Comparison of ENCODE assay signal across 13 cellular contexts in the genomic region with DNA sequence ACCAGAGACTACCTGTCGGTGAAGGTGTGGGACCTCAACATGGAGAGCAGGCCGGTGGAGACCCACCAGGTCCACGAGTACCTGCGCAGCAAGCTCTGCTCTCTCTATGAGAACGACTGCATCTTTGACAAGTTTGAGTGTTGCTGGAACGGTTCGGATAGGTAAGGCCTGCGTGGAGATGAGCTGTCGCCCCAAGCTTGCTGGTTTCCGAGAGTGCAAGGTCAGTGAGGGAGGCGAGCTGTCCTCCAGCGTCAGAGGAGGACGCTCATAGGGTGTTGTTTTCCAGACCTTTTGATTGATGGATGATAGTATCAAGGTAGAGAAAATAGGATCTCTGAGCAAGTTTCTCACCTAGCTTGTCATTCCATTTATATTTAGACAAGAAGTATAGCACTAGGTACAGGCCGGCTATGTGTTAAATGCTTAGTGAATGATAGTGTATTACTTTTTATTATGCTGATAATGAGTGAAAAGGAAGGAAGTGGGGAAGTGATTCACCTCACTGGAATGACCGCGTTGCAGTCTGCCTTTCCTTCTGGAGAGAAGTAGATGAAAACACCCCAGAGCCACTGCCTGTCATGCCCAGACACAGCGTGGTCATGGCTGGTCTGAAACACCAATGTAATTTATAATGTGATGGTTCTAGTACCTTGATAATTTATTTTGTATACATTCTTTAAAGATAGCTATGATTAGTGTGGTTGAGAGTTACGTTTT. TPM values are rescaled to one million over a fixed set of nuclear protein-coding genes. Genes with fewer than 3 reads are reported as not detected.
DNase-seq lines count a peak whose midpoint lies in the region; ATAC-seq and TF ChIP-seq lines count a peak whose summit lies in the region.
"Had no signal": no experiment of that assay in that cellular context is flagged by ENCODE, and none has a peak within 500 bp of the region (broad histone marks: within the 10 kb centered on the region; RNA-seq: fewer than 3 reads in every experiment).

No MANE protein-coding gene starts in this region.

- no peak overlapping the region for H3K4me3 Mint-ChIP-seq in osteocyte (ENCODE audit: unreplicated experiment)
- H3K4me3 Mint-ChIP-seq: neural crest cell, T-cell had no signal

- peaks cover 33% of the 10 kb centered on the region for H3K36me3 Mint-ChIP-seq in osteocyte (ENCODE audit: unreplicated experiment)

- DNase-seq in GM23248 (peak; percentile 63), PC-9 (peak in 1 of 2 experiments; percentile 48), dermis microvascular lymphatic vessel endothelial cell (ENCODE audit: low read depth in 2 of 2) (peak; percentile 85 to 95), osteocyte (ENCODE audit: extremely low spot score, unreplicated experiment) (no peak), NCI-H128 (lab: John Stamatoyannopoulos, UW; ENCODE audit: unreplicated experiment) (no peak)
- no peak for DNase-seq in stimulated activated CD4-positive, alpha-beta T cell treated with anti-CD3 and anti-CD28 coated beads, Interleukin-15, amount 100 ng/mL, for 24 hours
- DNase-seq: activated CD8-positive, alpha-beta memory T cell treated with anti-CD3 and anti-CD28 coated beads, Interleukin-2, amount 50 U/mL, for 48 hours; NCI-H510A; stimulated activated CD4-positive, alpha-beta T cell treated with anti-CD3 and anti-CD28 coated beads, Interleukin-4, amount 100 ng/mL, for 24 hours had no signal

- H3K9me3 ChIP-seq in GM23248 (ENCODE audit: low read depth) (no peaks in the 10 kb centered on the region), PC-9 (ENCODE audit: insufficient read depth, low read depth) (no peaks in the 10 kb centered on the region)

- H3K9ac ChIP-seq in GM23248: no peak overlapping the region

- peaks cover 50% of the 10 kb centered on the region for H3K4me1 Mint-ChIP-seq in osteocyte (ENCODE audit: unreplicated experiment)
- H3K4me1 Mint-ChIP-seq: neural crest cell had no signal

- TF ChIP-seq CTCF in PC-9 (conservative IDR thresholded peaks at IDR 0.05) (no peak), osteocyte (IDR thresholded peaks at IDR 0.05) (no peak)

- H3K79me2 ChIP-seq in GM23248 (ENCODE audit: insufficient read depth) (0 out of 2 replicates have a peak, but pooled peaks cover 3% of the 10 kb centered on the region), PC-9 (ENCODE audit: low read depth) (no peaks in the 10 kb centered on the region)

- WGBS in GM23248 (ENCODE audit: low coverage in 1 of 2, low lambda C conversion rate in 2 of 2, missing lambda C conversion rate in 2 of 2), 2 experiments: 76 to 80% methylated on average over 18 of the region's 18 CpGs

- no peaks in the 10 kb centered on the region for H3K27me3 Mint-ChIP-seq in osteocyte (ENCODE audit: unreplicated experiment)
- H3K27me3 Mint-ChIP-seq: T-cell had no signal

- H3K36me3 ChIP-seq in GM23248 (ENCODE audit: low read depth) (peaks cover 11% of the 10 kb centered on the region; the same call in 1 of the 2 replicates), PC-9 (ENCODE audit: low read depth) (no peaks in the 10 kb centered on the region)

- in situ Hi-C loops in GM23248 (cut with MboI): no loop called here

- peak overlapping the region; percentile 93 for H3K27ac Mint-ChIP-seq in osteocyte (ENCODE audit: unreplicated experiment)
- H3K27ac Mint-ChIP-seq: T-cell had no signal

- no peaks in the 10 kb centered on the region for H3K27me3 ChIP-seq in GM23248 (replicated peaks; ENCODE audit: insufficient read depth)
- H3K27me3 ChIP-seq in PC-9 (ENCODE audit: insufficient read depth, low read depth): no peaks in the 10 kb centered on the region

- POLR2A ChIA-PET in PC-9 (lab: Charles Lee; ENCODE audit: unreplicated experiment): no interaction called here

- BruUV-seq in PC-9 (replicated peaks; lab: Mats Ljungman, UMichigan): TSS peak; percentile 39

- H4K20me1 ChIP-seq in GM23248 (ENCODE audit: insufficient read depth) (no peaks in the 10 kb centered on the region), PC-9 (ENCODE audit: insufficient read depth) (no peaks in the 10 kb centered on the region)

- H2AFZ ChIP-seq in GM23248 (no peak overlapping the region), PC-9 (no peak overlapping the region)

- H3K9me2 ChIP-seq in GM23248 (ENCODE audit: insufficient read depth) (no peaks in the 10 kb centered on the region), PC-9 (ENCODE audit: insufficient read depth) (no peaks in the 10 kb centered on the region)

- intact Hi-C loops in PC-9 (cut with micrococcal nuclease; ENCODE audit: unreplicated experiment): loop anchor here (5.0 kb wide), 2 partner anchors 45 to 60 kb away; partner anchors contain the start of gene PPP2R2D

- CTCF ChIA-PET in PC-9 (lab: Charles Lee): no interaction called here

- no peak for ATAC-seq in HG03442 (IDR thresholded peaks at IDR 0.05; ENCODE audit: unreplicated experiment)
- no peak for ATAC-seq in HG03135 (IDR thresholded peaks at IDR 0.05; ENCODE audit: unreplicated experiment)
- ATAC-seq: T-cell had no signal

- no peak overlapping the region for H3K4me2 ChIP-seq in GM23248 (ENCODE audit: unreplicated experiment)
- no peak overlapping the region for H3K4me2 ChIP-seq in PC-9

- H3K4me1 ChIP-seq in GM23248 (ENCODE audit: insufficient read depth) (peaks cover 23% of the 10 kb centered on the region), PC-9 (replicated peaks; ENCODE audit: insufficient read depth) (no peaks in the 10 kb centered on the region)

- H3K9me3 Mint-ChIP-seq in osteocyte (ENCODE audit: unreplicated experiment): no peaks in the 10 kb centered on the region
- H3K9me3 Mint-ChIP-seq: neural crest cell, T-cell had no signal

- H3K27ac ChIP-seq in GM23248 (no peak overlapping the region), PC-9 (no peak overlapping the region)

- H3K4me3 ChIP-seq in GM23248 (no peak overlapping the region), PC-9 (no peak overlapping the region)

- peaks cover 21% of the 10 kb centered on the region for H3F3A ChIP-seq in GM23248 (ENCODE audit: insufficient read depth)
- H3F3A ChIP-seq in PC-9 (ENCODE audit: insufficient read depth, low read depth): no peaks in the 10 kb centered on the region

RNA-seq across cellular contexts. Expression of gene BNIP3, which starts 33.9 kb away (rescaled TPM):
- total RNA-seq in GM23248 (2014; rRNA removed; shearing (Covaris generic)): 283 and 423 TPM in 2 replicates
- 370 and 384 TPM in 2 replicates for polyA plus RNA-seq in GM23248 (2016; fragmentation: Nextera tagmentation; extraction: Ambion mirVana)
- total RNA-seq in PC-9 (2021) (21.0 and 21.9 TPM in 2 replicates), dermis microvascular lymphatic vessel endothelial cell (25.3 and 32.9 TPM in 2 replicates), osteocyte (29.2 and 31.6 TPM in 2 replicates)

RNA-seq across cellular contexts. Expression of gene PPP2R2D, which starts 47.0 kb away (rescaled TPM):
- 14.7 and 26.2 TPM in 2 replicates for total RNA-seq in GM23248 (2014; rRNA removed; shearing (Covaris generic))
- 18.5 and 21.3 TPM in 2 replicates for polyA plus RNA-seq in GM23248 (2016; fragmentation: Nextera tagmentation; extraction: Ambion mirVana)
- total RNA-seq in PC-9 (2021) (23.5 TPM in 2 replicates), dermis microvascular lymphatic vessel endothelial cell (21.3 and 34.6 TPM in 2 replicates), osteocyte (28.9 and 29.3 TPM in 2 replicates)

Comparison
In these comparisons a context has a peak if more than half of its experiments do, and no peak if none do; other contexts are left out.
1. DNase-seq: peak in GM23248 (single experiment) and dermis microvascular lymphatic vessel endothelial cell (2 of 2); none in osteocyte (single experiment), NCI-H128 (single experiment) and stimulated activated CD4-positive, alpha-beta T cell treated with anti-CD3 and anti-CD28 coated beads, Interleukin-15, amount 100 ng/mL, for 24 hours (single experiment).